In genomic region chr9:129202613-129203555, GRCh38 we compare ENCODE assay signal across 8 cellular contexts. TPM values are rescaled to one million over a fixed set of nuclear protein-coding genes. Genes with fewer than 3 reads are reported as not detected.
A peak's percentile ranks its signal among the peaks of the same experiment; 100 is the strongest.
DNase-seq lines count a peak whose midpoint lies in the region; ATAC-seq, FAIRE-seq and TF ChIP-seq lines count a peak whose summit lies in the region.

No MANE protein-coding gene starts in this region.

- H3K36me3 ChIP-seq in GM23338 (ENCODE audit: insufficient read depth) (no peaks in the 10 kb centered on the region), MG63 (no peaks in the 10 kb centered on the region), astrocyte (ENCODE audit: insufficient read depth, low read length) (no peaks in the 10 kb centered on the region), vagina (no peaks in the 10 kb centered on the region)

- H4K20me1 ChIP-seq in GM23338 (replicated peaks; ENCODE audit: insufficient read depth) (no peaks in the 10 kb centered on the region), astrocyte (ENCODE audit: insufficient read depth, low read length) (no peaks in the 10 kb centered on the region)

- DNase-seq in DMS53 (lab: John Stamatoyannopoulos, UW) (peak; percentile 84), GM23338 (ENCODE audit: low spot score) (peak; percentile 93), MG63 (peak; percentile 80), T1000 (lab: John Stamatoyannopoulos, UW) (peak; percentile 70), astrocyte (ENCODE audit: low read depth) (peak; percentile 34), hypothalamus (lab: John Stamatoyannopoulos, UW) (peak; percentile 30 to 91 (median 74)), retinal pigment epithelial cell (ENCODE audit: low read depth) (no peak), vagina (ENCODE audit: extremely low spot score in 2 of 2) (no peak)

- 0 out of 2 replicates have a peak, but pooled peaks cover 8% of the 10 kb centered on the region for H3K27me3 ChIP-seq in GM23338 (ENCODE audit: insufficient read depth)
- H3K27me3 ChIP-seq in MG63: no peaks in the 10 kb centered on the region
- H3K27me3 ChIP-seq in astrocyte (ENCODE audit: insufficient read depth, low read length): no peaks in the 10 kb centered on the region
- H3K27me3 ChIP-seq in vagina: no peaks in the 10 kb centered on the region

- intact Hi-C loops in vagina (cut with DNase I): no loop called here

- H3K9me3 ChIP-seq in MG63 (no peaks in the 10 kb centered on the region), astrocyte (ENCODE audit: insufficient read depth, low read depth, low read length) (no peaks in the 10 kb centered on the region), vagina (no peaks in the 10 kb centered on the region)

- peak overlapping the region; percentile 76 for H3K4me3 Mint-ChIP-seq in GM23338
- H3K4me3 Mint-ChIP-seq in astrocyte (ENCODE audit: unreplicated experiment): peak overlapping the region; percentile 82

- peaks cover 28% of the 10 kb centered on the region for H3K27me3 Mint-ChIP-seq in GM23338 (ENCODE audit: insufficient read depth, low read depth, poor library complexity)
- H3K27me3 Mint-ChIP-seq in astrocyte (ENCODE audit: low read depth, unreplicated experiment): peaks cover 15% of the 10 kb centered on the region

- TF ChIP-seq CTCF in GM23338 (conservative IDR thresholded peaks at IDR 0.05; ENCODE audit: low read depth in 2 of 2) (no peak), astrocyte (IDR thresholded peaks at IDR 0.05; ENCODE audit: insufficient read depth, low read depth, low read length) (no peak), retinal pigment epithelial cell (conservative IDR thresholded peaks at IDR 0.05; ENCODE audit: low read depth, low read length) (no peak), vagina (IDR thresholded peaks at IDR 0.05) (no peak)

- peak in 1 of 2 donors; percentile 66 for TF ChIP-seq POLR2A in vagina (IDR thresholded peaks at IDR 0.05)

- no peaks in the 10 kb centered on the region for H3K9me3 Mint-ChIP-seq in GM23338
- H3K9me3 Mint-ChIP-seq in astrocyte (ENCODE audit: unreplicated experiment): peaks cover 2% of the 10 kb centered on the region

- H3K4me2 ChIP-seq in GM23338: peak overlapping the region; percentile 85
- H3K4me2 ChIP-seq in astrocyte (ENCODE audit: low read length): peak overlapping the region; percentile 83

- H3K9ac ChIP-seq in astrocyte (ENCODE audit: low read length): peak overlapping the region; percentile 88

- peak; percentile 84 for ATAC-seq in GM23338

- H3F3A ChIP-seq in GM23338 (replicated peaks; ENCODE audit: low read depth): peaks cover 3% of the 10 kb centered on the region; the same call in 1 of the 2 replicates

- H3K79me2 ChIP-seq in GM23338 (replicated peaks; ENCODE audit: insufficient read depth) (no peaks in the 10 kb centered on the region), astrocyte (ENCODE audit: insufficient read depth, low read length) (no peaks in the 10 kb centered on the region)

- peaks cover 2% of the 10 kb centered on the region; the same call in 1 of the 2 replicates for H3K4me1 ChIP-seq in GM23338 (ENCODE audit: insufficient read depth)
- peaks cover 9% of the 10 kb centered on the region for H3K4me1 ChIP-seq in astrocyte (ENCODE audit: insufficient read depth, low read length)
- H3K4me1 ChIP-seq in vagina: peaks cover 20% of the 10 kb centered on the region

- H2AFZ ChIP-seq in GM23338 (peak overlapping the region; percentile 97), astrocyte (ENCODE audit: low read depth, low read length) (peak overlapping the region; percentile 54)

- no peak overlapping the region for H3K27ac ChIP-seq in GM23338 (ENCODE audit: low read depth)
- peak overlapping the region; percentile 79 for H3K27ac ChIP-seq in astrocyte (ENCODE audit: low read depth, low read length)
- H3K27ac ChIP-seq in vagina: peak overlapping the region; percentile 93

- H3K27ac Mint-ChIP-seq in GM23338 (no peak overlapping the region), astrocyte (ENCODE audit: unreplicated experiment) (no peak overlapping the region)

- H3K4me1 Mint-ChIP-seq in GM23338 (peaks cover 15% of the 10 kb centered on the region), astrocyte (ENCODE audit: low read depth, unreplicated experiment) (peaks cover 9% of the 10 kb centered on the region)

- no peaks in the 10 kb centered on the region for H3K36me3 Mint-ChIP-seq in GM23338 (ENCODE audit: low read depth)
- no peaks in the 10 kb centered on the region for H3K36me3 Mint-ChIP-seq in astrocyte (ENCODE audit: low read depth, unreplicated experiment)

- H3K4me3 ChIP-seq in GM23338: peak overlapping the region; percentile 95
- H3K4me3 ChIP-seq in MG63: peak overlapping the region; percentile 70
- peak overlapping the region; percentile 64 for H3K4me3 ChIP-seq in astrocyte (ENCODE audit: insufficient read depth, low read depth, low read length)
- peak overlapping the region; percentile 67 for H3K4me3 ChIP-seq in retinal pigment epithelial cell (ENCODE audit: low read length)
- peak overlapping the region; percentile 60 to 86 for H3K4me3 ChIP-seq in vagina

- no peaks in the 10 kb centered on the region for H3K9me2 ChIP-seq in GM23338 (ENCODE audit: insufficient read depth)

- FAIRE-seq in astrocyte (lab: Jason Lieb, UNC): no peak

TF ChIP-seq in GM23338, 12 proteins besides CTCF, POLR2A, EP300 and RAD21 (continues in another document):
- TF ChIP-seq EZH2 (IDR thresholded peaks at IDR 0.05; ENCODE audit: low read depth, unreplicated experiment) (no peak), JUNB (IDR thresholded peaks at IDR 0.05; ENCODE audit: unreplicated experiment) (no peak), ETS1 (IDR thresholded peaks at IDR 0.05) (peak; percentile 97), ZNF462 (CRISPR knock-in tag; IDR thresholded peaks at IDR 0.05) (no peak)

RNA-seq across cellular contexts. Expression of gene IER5L, which starts 24.8 kb away (rescaled TPM):
- total RNA-seq in GM23338 (2014; rRNA removed; shearing (Covaris generic)): 0.90 and 1.2 TPM in 2 replicates
- polyA plus RNA-seq in GM23338 (2016; fragmentation: Nextera tagmentation; extraction: Ambion mirVana): 0.19 and 0.24 TPM in 2 replicates
- total RNA-seq in MG63 (2014; rRNA removed; shearing (Covaris generic); ENCODE audit: low replicate concordance): 15.7 and 21.7 TPM in 2 replicates
- total RNA-seq in astrocyte (47.0 and 55.0 TPM in 2 replicates), vagina (34.4 TPM)

Comparison
In these comparisons a context has a peak if more than half of its experiments do, and no peak if none do; other contexts are left out.
1. DNase-seq: peak in DMS53 (single experiment), GM23338 (single experiment), MG63 (single experiment), T1000 (single experiment), astrocyte (single experiment) and hypothalamus (51 of 51); none in retinal pigment epithelial cell (single experiment) and vagina (0 of 2).
2. Peak in every context shown above with its lines, with median percentiles within 50 percentile points of each other: H3K4me3 ChIP-seq.